Comparison of ENCODE assay signal across 1 cellular context in genomic region chr17:49610883-49611584, GRCh38.
A peak's percentile ranks its signal among the peaks of the same experiment; 100 is the strongest.
TF ChIP-seq lines count a peak whose summit lies in the region.

No MANE protein-coding gene starts in this region.

TF ChIP-seq in liver, 16 proteins besides CTCF, POLR2A, EP300 and RAD21 (continued from another document):
- TF ChIP-seq REST (IDR thresholded peaks at IDR 0.05) (no peak), ZBTB33 (IDR thresholded peaks at IDR 0.05) (peak; percentile 29), JUND (IDR thresholded peaks at IDR 0.05) (peak in 1 of 2 donors; percentile 36), YY1 (IDR thresholded peaks at IDR 0.05) (peak; percentile 55), FOXA2 (IDR thresholded peaks at IDR 0.05) (no peak), HNF4G (IDR thresholded peaks at IDR 0.05) (peak; percentile 32), SP1 (IDR thresholded peaks at IDR 0.05) (no peak), NR2F2 (IDR thresholded peaks at IDR 0.05) (no peak), FOXA1 (IDR thresholded peaks at IDR 0.05) (no peak), EGR1 (IDR thresholded peaks at IDR 0.05; ENCODE audit: low read depth in 2 of 2) (no peak), TAF1 (conservative IDR thresholded peaks at IDR 0.05) (no peak), RXRA (IDR thresholded peaks at IDR 0.05) (peak; percentile 51 to 54)
- TF ChIP-seq, protein P1, sequence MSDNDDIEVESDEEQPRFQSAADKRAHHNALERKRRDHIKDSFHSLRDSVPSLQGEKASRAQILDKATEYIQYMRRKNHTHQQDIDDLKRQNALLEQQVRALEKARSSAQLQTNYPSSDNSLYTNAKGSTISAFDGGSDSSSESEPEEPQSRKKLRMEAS (IDR thresholded peaks at IDR 0.05): peak; percentile 31
